Comparison of ENCODE assay signal across 1 cellular context in genomic region chr3:14125193-14126016, GRCh38.
TF ChIP-seq lines count a peak whose summit lies in the region.

No MANE protein-coding gene starts in this region.

TF ChIP-seq in HepG2, 621 proteins besides CTCF, POLR2A, EP300 and RAD21 (continued from another document and continues in another):
- TF ChIP-seq, protein P1, sequence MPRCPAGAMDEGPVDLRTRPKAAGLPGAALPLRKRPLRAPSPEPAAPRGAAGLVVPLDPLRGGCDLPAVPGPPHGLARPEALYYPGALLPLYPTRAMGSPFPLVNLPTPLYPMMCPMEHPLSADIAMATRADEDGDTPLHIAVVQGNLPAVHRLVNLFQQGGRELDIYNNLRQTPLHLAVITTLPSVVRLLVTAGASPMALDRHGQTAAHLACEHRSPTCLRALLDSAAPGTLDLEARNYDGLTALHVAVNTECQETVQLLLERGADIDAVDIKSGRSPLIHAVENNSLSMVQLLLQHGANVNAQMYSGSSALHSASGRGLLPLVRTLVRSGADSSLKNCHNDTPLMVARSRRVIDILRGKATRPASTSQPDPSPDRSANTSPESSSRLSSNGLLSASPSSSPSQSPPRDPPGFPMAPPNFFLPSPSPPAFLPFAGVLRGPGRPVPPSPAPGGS (CRISPR knock-in tag; IDR thresholded peaks at IDR 0.05) = no peak; the same call in 1 of the 2 replicates
- TF ChIP-seq ZBTB3 (CRISPR knock-in tag; IDR thresholded peaks at IDR 0.05; ENCODE audit: borderline replicate concordance, low read depth) = no peak
- TF ChIP-seq TRIM24 (CRISPR knock-in tag; IDR thresholded peaks at IDR 0.05) = no peak
- peak; percentile 39; the same call in 1 of the 2 replicates for TF ChIP-seq BATF2 (CRISPR knock-in tag; IDR thresholded peaks at IDR 0.05)
- no peak for TF ChIP-seq IKZF1 (IDR thresholded peaks at IDR 0.05)
- TF ChIP-seq ZNF577 (CRISPR knock-in tag; IDR thresholded peaks at IDR 0.05; ENCODE audit: borderline replicate concordance, low read depth) = no peak
- TF ChIP-seq IRF9 (CRISPR knock-in tag; IDR thresholded peaks at IDR 0.05; ENCODE audit: borderline replicate concordance) = 0 out of 2 replicates have a peak, but pooled peaks have one; percentile 20
- no peak for TF ChIP-seq HMG20A (CRISPR knock-in tag; IDR thresholded peaks at IDR 0.05; ENCODE audit: borderline replicate concordance)
- TF ChIP-seq ZFP36L1 (CRISPR knock-in tag; IDR thresholded peaks at IDR 0.05) = 0 out of 2 replicates have a peak, but pooled peaks have one; percentile 47
- no peak for TF ChIP-seq PRDM4 (CRISPR knock-in tag; IDR thresholded peaks at IDR 0.05; ENCODE audit: borderline replicate concordance)
- no peak for TF ChIP-seq RELA (CRISPR knock-in tag; IDR thresholded peaks at IDR 0.05)
- TF ChIP-seq SATB2 (CRISPR knock-in tag; IDR thresholded peaks at IDR 0.05) = peak; percentile 33; the same call in 1 of the 2 replicates
- TF ChIP-seq, protein P2, sequence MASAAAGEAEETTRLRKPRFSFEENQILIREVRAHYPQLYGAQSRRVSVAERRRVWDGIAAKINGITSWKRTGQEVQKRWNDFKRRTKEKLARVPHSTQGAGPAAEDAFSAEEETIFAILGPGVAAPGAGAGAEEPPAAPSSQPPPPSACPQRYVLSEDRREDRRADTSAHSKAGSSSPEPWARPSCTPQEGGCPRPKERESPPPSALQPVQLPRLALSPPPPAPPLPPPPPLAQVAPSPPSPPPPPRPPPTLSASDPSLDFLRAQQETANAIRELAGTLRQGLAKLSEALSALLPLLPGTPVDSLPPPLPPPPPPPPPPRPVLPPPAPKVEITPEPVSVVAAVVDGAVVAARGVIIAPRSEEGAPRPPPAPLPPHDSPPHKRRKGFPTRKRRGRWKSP (CRISPR knock-in tag; IDR thresholded peaks at IDR 0.05) = peak; percentile 23; the same call in 1 of the 2 replicates
- no peak for TF ChIP-seq ZNF614 (CRISPR knock-in tag; IDR thresholded peaks at IDR 0.05; ENCODE audit: borderline replicate concordance)
- peak; percentile 58; the same call in 1 of the 2 replicates for TF ChIP-seq IRX3 (CRISPR knock-in tag; IDR thresholded peaks at IDR 0.05; ENCODE audit: borderline replicate concordance, low read depth)
- TF ChIP-seq, protein P3, sequence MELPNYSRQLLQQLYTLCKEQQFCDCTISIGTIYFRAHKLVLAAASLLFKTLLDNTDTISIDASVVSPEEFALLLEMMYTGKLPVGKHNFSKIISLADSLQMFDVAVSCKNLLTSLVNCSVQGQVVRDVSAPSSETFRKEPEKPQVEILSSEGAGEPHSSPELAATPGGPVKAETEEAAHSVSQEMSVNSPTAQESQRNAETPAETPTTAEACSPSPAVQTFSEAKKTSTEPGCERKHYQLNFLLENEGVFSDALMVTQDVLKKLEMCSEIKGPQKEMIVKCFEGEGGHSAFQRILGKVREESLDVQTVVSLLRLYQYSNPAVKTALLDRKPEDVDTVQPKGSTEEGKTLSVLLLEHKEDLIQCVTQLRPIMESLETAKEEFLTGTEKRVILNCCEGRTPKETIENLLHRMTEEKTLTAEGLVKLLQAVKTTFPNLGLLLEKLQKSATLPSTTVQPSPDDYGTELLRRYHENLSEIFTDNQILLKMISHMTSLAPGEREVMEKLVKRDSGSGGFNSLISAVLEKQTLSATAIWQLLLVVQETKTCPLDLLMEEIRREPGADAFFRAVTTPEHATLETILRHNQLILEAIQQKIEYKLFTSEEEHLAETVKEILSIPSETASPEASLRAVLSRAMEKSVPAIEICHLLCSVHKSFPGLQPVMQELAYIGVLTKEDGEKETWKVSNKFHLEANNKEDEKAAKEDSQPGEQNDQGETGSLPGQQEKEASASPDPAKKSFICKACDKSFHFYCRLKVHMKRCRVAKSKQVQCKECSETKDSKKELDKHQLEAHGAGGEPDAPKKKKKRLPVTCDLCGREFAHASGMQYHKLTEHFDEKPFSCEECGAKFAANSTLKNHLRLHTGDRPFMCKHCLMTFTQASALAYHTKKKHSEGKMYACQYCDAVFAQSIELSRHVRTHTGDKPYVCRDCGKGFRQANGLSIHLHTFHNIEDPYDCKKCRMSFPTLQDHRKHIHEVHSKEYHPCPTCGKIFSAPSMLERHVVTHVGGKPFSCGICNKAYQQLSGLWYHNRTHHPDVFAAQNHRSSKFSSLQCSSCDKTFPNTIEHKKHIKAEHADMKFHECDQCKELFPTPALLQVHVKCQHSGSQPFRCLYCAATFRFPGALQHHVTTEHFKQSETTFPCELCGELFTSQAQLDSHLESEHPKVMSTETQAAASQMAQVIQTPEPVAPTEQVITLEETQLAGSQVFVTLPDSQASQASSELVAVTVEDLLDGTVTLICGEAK (IDR thresholded peaks at IDR 0.05) = no peak
- TF ChIP-seq, protein P3 (CRISPR knock-in tag; IDR thresholded peaks at IDR 0.05) = peak; percentile 60
- TF ChIP-seq HDAC1 (CRISPR knock-in tag; IDR thresholded peaks at IDR 0.05) = 0 out of 2 replicates have a peak, but pooled peaks have one; percentile 45
- TF ChIP-seq, protein P4, sequence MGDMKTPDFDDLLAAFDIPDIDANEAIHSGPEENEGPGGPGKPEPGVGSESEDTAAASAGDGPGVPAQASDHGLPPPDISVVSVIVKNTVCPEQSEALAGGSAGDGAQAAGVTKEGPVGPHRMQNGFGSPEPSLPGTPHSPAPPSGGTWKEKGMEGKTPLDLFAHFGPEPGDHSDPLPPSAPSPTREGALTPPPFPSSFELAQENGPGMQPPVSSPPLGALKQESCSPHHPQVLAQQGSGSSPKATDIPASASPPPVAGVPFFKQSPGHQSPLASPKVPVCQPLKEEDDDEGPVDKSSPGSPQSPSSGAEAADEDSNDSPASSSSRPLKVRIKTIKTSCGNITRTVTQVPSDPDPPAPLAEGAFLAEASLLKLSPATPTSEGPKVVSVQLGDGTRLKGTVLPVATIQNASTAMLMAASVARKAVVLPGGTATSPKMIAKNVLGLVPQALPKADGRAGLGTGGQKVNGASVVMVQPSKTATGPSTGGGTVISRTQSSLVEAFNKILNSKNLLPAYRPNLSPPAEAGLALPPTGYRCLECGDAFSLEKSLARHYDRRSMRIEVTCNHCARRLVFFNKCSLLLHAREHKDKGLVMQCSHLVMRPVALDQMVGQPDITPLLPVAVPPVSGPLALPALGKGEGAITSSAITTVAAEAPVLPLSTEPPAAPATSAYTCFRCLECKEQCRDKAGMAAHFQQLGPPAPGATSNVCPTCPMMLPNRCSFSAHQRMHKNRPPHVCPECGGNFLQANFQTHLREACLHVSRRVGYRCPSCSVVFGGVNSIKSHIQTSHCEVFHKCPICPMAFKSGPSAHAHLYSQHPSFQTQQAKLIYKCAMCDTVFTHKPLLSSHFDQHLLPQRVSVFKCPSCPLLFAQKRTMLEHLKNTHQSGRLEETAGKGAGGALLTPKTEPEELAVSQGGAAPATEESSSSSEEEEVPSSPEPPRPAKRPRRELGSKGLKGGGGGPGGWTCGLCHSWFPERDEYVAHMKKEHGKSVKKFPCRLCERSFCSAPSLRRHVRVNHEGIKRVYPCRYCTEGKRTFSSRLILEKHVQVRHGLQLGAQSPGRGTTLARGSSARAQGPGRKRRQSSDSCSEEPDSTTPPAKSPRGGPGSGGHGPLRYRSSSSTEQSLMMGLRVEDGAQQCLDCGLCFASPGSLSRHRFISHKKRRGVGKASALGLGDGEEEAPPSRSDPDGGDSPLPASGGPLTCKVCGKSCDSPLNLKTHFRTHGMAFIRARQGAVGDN (CRISPR knock-in tag; IDR thresholded peaks at IDR 0.05) = peak; percentile 64
- TF ChIP-seq SOX13 (IDR thresholded peaks at IDR 0.05) = no peak
- TF ChIP-seq SOX13 (CRISPR knock-in tag; conservative IDR thresholded peaks at IDR 0.05 in 1 of 2, IDR thresholded peaks at IDR 0.05 in 1 of 2) = 0 out of 4 replicates have a peak, but pooled peaks of 1 of the 2 experiments have one; percentile 17
- no peak for TF ChIP-seq TP53 (CRISPR knock-in tag; conservative IDR thresholded peaks at IDR 0.05)
- TF ChIP-seq, protein P5, sequence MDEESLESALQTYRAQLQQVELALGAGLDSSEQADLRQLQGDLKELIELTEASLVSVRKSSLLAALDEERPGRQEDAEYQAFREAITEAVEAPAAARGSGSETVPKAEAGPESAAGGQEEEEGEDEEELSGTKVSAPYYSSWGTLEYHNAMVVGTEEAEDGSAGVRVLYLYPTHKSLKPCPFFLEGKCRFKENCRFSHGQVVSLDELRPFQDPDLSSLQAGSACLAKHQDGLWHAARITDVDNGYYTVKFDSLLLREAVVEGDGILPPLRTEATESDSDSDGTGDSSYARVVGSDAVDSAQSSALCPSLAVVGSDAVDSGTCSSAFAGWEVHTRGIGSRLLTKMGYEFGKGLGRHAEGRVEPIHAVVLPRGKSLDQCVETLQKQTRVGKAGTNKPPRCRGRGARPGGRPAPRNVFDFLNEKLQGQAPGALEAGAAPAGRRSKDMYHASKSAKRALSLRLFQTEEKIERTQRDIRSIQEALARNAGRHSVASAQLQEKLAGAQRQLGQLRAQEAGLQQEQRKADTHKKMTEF (CRISPR knock-in tag; IDR thresholded peaks at IDR 0.05) = no peak; the same call in 1 of the 2 replicates
- 0 out of 2 replicates have a peak, but pooled peaks have one; percentile 41 for TF ChIP-seq ZNF616 (CRISPR knock-in tag; IDR thresholded peaks at IDR 0.05; ENCODE audit: low read depth)
- TF ChIP-seq CCAR2 (optimal IDR thresholded peaks at IDR 0.05; ENCODE audit: low read depth, low read length) = no peak
- peak; percentile 46 for TF ChIP-seq RXRA (CRISPR knock-in tag; IDR thresholded peaks at IDR 0.05)
- TF ChIP-seq, protein P6, sequence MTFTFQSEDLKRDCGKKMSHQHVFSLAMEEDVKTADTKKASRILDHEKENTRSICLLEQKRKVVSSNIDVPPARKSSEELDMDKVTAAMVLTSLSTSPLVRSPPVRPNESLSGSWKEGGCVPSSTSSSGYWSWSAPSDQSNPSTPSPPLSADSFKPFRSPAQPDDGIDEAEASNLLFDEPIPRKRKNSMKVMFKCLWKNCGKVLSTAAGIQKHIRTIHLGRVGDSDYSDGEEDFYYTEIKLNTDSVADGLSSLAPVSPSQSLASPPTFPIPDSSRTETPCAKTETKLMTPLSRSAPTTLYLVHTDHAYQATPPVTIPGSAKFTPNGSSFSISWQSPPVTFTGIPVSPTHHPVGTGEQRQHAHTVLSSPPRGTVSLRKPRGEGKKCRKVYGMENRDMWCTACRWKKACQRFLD (CRISPR knock-in tag; IDR thresholded peaks at IDR 0.05; ENCODE audit: borderline replicate concordance) = 0 out of 2 replicates have a peak, but pooled peaks have one; percentile 33
- TF ChIP-seq HOXA5 (CRISPR knock-in tag; IDR thresholded peaks at IDR 0.05) = no peak
- no peak for TF ChIP-seq MED1 (CRISPR knock-in tag; IDR thresholded peaks at IDR 0.05)
